26 cellular contexts compared by ENCODE assay signal in the genomic region with DNA sequence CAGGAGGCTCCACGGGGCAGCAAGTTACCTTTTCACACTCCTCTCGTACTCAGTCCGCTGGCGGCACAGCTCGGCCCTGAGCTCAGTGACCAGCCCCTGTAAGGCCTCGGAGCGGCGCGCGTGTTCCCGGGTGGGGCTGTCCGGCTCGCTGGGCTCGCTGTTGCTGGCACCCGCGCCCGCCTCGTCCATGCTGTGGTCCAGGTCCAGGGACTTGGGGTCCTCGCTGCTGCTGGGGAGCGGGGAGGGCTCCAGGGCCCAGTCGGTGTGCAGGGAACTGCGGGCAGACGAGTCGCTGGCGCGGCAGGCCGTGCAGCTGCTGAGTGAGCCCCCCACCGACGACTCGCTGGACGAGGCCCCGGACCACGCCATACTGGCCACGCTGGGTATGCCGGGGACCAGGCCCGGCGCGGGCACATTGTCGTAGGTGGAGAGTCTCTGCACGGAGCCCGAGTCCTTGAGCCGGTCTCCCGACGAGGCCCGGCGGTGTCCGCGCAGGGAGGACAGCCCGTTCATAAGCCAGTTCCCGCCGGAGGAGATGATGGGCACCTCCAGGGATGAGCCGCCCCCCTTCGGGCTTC.
A peak's percentile ranks its signal among the peaks of the same experiment; 100 is the strongest.
DNase-seq lines count a peak whose midpoint lies in the region; ATAC-seq and TF ChIP-seq lines count a peak whose summit lies in the region.
"Had no signal": no experiment of that assay in that cellular context is flagged by ENCODE, and none has a peak within 500 bp of the region (broad histone marks: within the 10 kb centered on the region; RNA-seq: fewer than 3 reads in every experiment).

No MANE protein-coding gene starts in this region.

- peaks cover 5% of the 10 kb centered on the region for H3F3A ChIP-seq in neural progenitor cell (ENCODE audit: low read depth)

- DNase-seq in cardiac septum (ENCODE audit: low spot score) (peak; percentile 75), left ventricle myocardium inferior (no peak), GM20000 (ENCODE audit: low spot score) (peak; percentile 24), iPS-NIHi11 (ENCODE audit: low spot score) (peak; percentile 18), tibial artery (peak; percentile 18 to 59), left colon (no peak), neural progenitor cell (ENCODE audit: low spot score) (no peak)
- DNase-seq: activated CD4-positive, alpha-beta T cell treated with anti-CD3 and anti-CD28 coated beads, Interleukin-2, amount 50 U/mL, for 48 hours; activated naive CD4-positive, alpha-beta T cell treated with Interleukin-2 at 50 U/mL for 16 hours; activated T-cell treated with anti-CD3 and anti-CD28 coated beads, Interleukin-2, amount 50 U/mL, for 24 hours; Calu3; foreskin melanocyte; NCI-H1417 treated with DMSO at 0.1 percent for 48 hours; NCI-H2081 treated with DMSO at 0.1 percent for 48 hours; SHP77; small intestine; stimulated activated CD4-positive, alpha-beta T cell treated with anti-CD3 and anti-CD28 coated beads, Interleukin-2, amount 100 ng/mL, for 24 hours; SW 1271; T1000 had no signal

- H3K4me3 ChIP-seq in left ventricle myocardium inferior = no peak overlapping the region
- no peak overlapping the region for H3K4me3 ChIP-seq in tibial artery
- H3K4me3 ChIP-seq in neural progenitor cell = no peak overlapping the region
- H3K4me3 ChIP-seq: coronary artery, lung, prostate gland, suprapubic skin, vagina had no signal

- H3K27ac ChIP-seq in left ventricle myocardium inferior (replicated peaks) (no peak overlapping the region), tibial artery (no peak overlapping the region), neural progenitor cell (no peak overlapping the region)
- H3K27ac ChIP-seq: coronary artery, prostate gland, suprapubic skin, vagina had no signal

- intact Hi-C loops in cardiac septum (cut with DNase I) = no loop called here
- intact Hi-C loops in left ventricle myocardium inferior (cut with micrococcal nuclease) = no loop called here
- intact Hi-C loops in tibial artery (cut with DNase I; ENCODE audit: low total_unique reads) = no loop called here
- intact Hi-C loops in left colon (cut with DNase I, micrococcal nuclease) = no loop called here

- peaks cover 7% of the 10 kb centered on the region for H3K4me1 Mint-ChIP-seq in neural progenitor cell

- H3K27ac Mint-ChIP-seq in neural progenitor cell = no peak overlapping the region
- H3K27ac Mint-ChIP-seq: activated T-cell treated with anti-CD3 and anti-CD28 coated beads, Interleukin-2, amount 50 U/mL, for 24 hours; WTC11 had no signal

- H4K20me1 ChIP-seq in neural progenitor cell (ENCODE audit: low read depth) = no peaks in the 10 kb centered on the region

- H3K27me3 Mint-ChIP-seq in neural progenitor cell (ENCODE audit: insufficient read depth, low read depth) = peaks cover 3% of the 10 kb centered on the region

- no peaks in the 10 kb centered on the region for H3K79me2 ChIP-seq in neural progenitor cell (ENCODE audit: low read depth)

- H3K36me3 Mint-ChIP-seq in neural progenitor cell = no peaks in the 10 kb centered on the region
- H3K36me3 Mint-ChIP-seq: WTC11 had no signal

- ATAC-seq in SK-N-SH treated with all-trans-retinoic acid at 6 μM for 48 hours (no peak), left colon (no peak)
- ATAC-seq: WTC11 had no signal

- H3K9ac ChIP-seq in neural progenitor cell = no peak overlapping the region

- no peak for TF ChIP-seq CTCF in left ventricle myocardium inferior (IDR thresholded peaks at IDR 0.05; ENCODE audit: borderline replicate concordance)
- TF ChIP-seq CTCF in GM20000 (IDR thresholded peaks at IDR 0.05; ENCODE audit: extremely low read depth, missing control alignments) = no peak
- no peak for TF ChIP-seq CTCF in tibial artery (IDR thresholded peaks at IDR 0.05)
- TF ChIP-seq CTCF in neural progenitor cell (IDR thresholded peaks at IDR 0.05) = no peak

- no peaks in the 10 kb centered on the region for H3K27me3 ChIP-seq in left ventricle myocardium inferior (ENCODE audit: low read depth)
- H3K27me3 ChIP-seq in tibial artery = no peaks in the 10 kb centered on the region
- no peaks in the 10 kb centered on the region for H3K27me3 ChIP-seq in neural progenitor cell
- H3K27me3 ChIP-seq: suprapubic skin, vagina had no signal

- H3K4me3 Mint-ChIP-seq in neural progenitor cell = no peak overlapping the region
- H3K4me3 Mint-ChIP-seq: activated T-cell treated with anti-CD3 and anti-CD28 coated beads, Interleukin-2, amount 50 U/mL, for 24 hours; WTC11 had no signal

- H3K36me3 ChIP-seq in left ventricle myocardium inferior = no peaks in the 10 kb centered on the region
- H3K36me3 ChIP-seq in tibial artery = peaks cover 0 to 13% (median 0%) of the 10 kb centered on the region in 3 donors
- H3K36me3 ChIP-seq in neural progenitor cell = no peaks in the 10 kb centered on the region
- H3K36me3 ChIP-seq: prostate gland, vagina had no signal

- H3K4me1 ChIP-seq in left ventricle myocardium inferior = no peaks in the 10 kb centered on the region
- H3K4me1 ChIP-seq in tibial artery = no peaks in the 10 kb centered on the region
- H3K4me1 ChIP-seq in neural progenitor cell = peaks cover 3% of the 10 kb centered on the region
- H3K4me1 ChIP-seq: prostate gland, suprapubic skin, vagina had no signal

- no peaks in the 10 kb centered on the region for H3K9me3 Mint-ChIP-seq in neural progenitor cell
- H3K9me3 Mint-ChIP-seq: activated T-cell treated with anti-CD3 and anti-CD28 coated beads, Interleukin-2, amount 50 U/mL, for 24 hours; WTC11 had no signal

- H2AFZ ChIP-seq in neural progenitor cell (replicated peaks) = no peak overlapping the region

- no peaks in the 10 kb centered on the region for H3K9me3 ChIP-seq in left ventricle myocardium inferior (replicated peaks)
- H3K9me3 ChIP-seq in tibial artery = no peaks in the 10 kb centered on the region
- no peaks in the 10 kb centered on the region for H3K9me3 ChIP-seq in neural progenitor cell (ENCODE audit: low read depth)
- H3K9me3 ChIP-seq: prostate gland, suprapubic skin, vagina had no signal

- H3K4me2 ChIP-seq in neural progenitor cell = no peak overlapping the region

TF ChIP-seq in SK-N-SH treated with all-trans-retinoic acid at 6 μM for 48 hours, 23 proteins besides CTCF, POLR2A, EP300 and RAD21 (continues in another document):
- TF ChIP-seq GLIS3 (CRISPR knock-in tag; IDR thresholded peaks at IDR 0.05) (no peak), POU6F1 (CRISPR knock-in tag; IDR thresholded peaks at IDR 0.05; ENCODE audit: borderline replicate concordance, low read depth) (no peak), SNAI2 (CRISPR knock-in tag; IDR thresholded peaks at IDR 0.05) (no peak), CSDC2 (CRISPR knock-in tag; IDR thresholded peaks at IDR 0.05) (no peak), RARB (CRISPR knock-in tag; IDR thresholded peaks at IDR 0.05) (no peak), CSRNP3 (CRISPR knock-in tag; IDR thresholded peaks at IDR 0.05) (no peak)
- TF ChIP-seq, protein P1, sequence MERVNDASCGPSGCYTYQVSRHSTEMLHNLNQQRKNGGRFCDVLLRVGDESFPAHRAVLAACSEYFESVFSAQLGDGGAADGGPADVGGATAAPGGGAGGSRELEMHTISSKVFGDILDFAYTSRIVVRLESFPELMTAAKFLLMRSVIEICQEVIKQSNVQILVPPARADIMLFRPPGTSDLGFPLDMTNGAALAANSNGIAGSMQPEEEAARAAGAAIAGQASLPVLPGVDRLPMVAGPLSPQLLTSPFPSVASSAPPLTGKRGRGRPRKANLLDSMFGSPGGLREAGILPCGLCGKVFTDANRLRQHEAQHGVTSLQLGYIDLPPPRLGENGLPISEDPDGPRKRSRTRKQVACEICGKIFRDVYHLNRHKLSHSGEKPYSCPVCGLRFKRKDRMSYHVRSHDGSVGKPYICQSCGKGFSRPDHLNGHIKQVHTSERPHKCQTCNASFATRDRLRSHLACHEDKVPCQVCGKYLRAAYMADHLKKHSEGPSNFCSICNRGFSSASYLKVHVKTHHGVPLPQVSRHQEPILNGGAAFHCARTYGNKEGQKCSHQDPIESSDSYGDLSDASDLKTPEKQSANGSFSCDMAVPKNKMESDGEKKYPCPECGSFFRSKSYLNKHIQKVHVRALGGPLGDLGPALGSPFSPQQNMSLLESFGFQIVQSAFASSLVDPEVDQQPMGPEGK (CRISPR knock-in tag; IDR thresholded peaks at IDR 0.05; ENCODE audit: borderline replicate concordance) = no peak
- TF ChIP-seq, protein P2, sequence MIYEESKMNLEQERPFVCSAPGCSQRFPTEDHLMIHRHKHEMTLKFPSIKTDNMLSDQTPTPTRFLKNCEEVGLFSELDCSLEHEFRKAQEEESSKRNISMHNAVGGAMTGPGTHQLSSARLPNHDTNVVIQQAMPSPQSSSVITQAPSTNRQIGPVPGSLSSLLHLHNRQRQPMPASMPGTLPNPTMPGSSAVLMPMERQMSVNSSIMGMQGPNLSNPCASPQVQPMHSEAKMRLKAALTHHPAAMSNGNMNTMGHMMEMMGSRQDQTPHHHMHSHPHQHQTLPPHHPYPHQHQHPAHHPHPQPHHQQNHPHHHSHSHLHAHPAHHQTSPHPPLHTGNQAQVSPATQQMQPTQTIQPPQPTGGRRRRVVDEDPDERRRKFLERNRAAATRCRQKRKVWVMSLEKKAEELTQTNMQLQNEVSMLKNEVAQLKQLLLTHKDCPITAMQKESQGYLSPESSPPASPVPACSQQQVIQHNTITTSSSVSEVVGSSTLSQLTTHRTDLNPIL (CRISPR knock-in tag; IDR thresholded peaks at IDR 0.05; ENCODE audit: low read depth) = no peak

Comparison
In these comparisons a context has a peak if more than half of its experiments do, and no peak if none do; other contexts are left out.
1. DNase-seq: peak in cardiac septum (single experiment), GM20000 (single experiment), iPS-NIHi11 (single experiment) and tibial artery (2 of 2); none in left ventricle myocardium inferior (single experiment), left colon (0 of 2) and neural progenitor cell (single experiment).